Comparison of ENCODE assay signal across 34 cellular contexts in genomic region chr14:71096947-71097346, GRCh38.
"Had no signal": no experiment of that assay in that cellular context is flagged by ENCODE, and none has a peak within 500 bp of the region (broad histone marks: within the 10 kb centered on the region; RNA-seq: fewer than 3 reads in every experiment).

No MANE protein-coding gene starts in this region.

- H3K27me3 Mint-ChIP-seq: activated CD4-positive, alpha-beta memory T cell treated with anti-CD3 and anti-CD28 coated beads for 36 hours; activated CD4-positive, alpha-beta T cell treated with anti-CD3 and anti-CD28 coated beads for 36 hours; activated CD4-positive, alpha-beta T cell treated with anti-CD3 and anti-CD28 coated beads, Interleukin-2, amount 10 ng/mL, durations not matched to agents 24 days and 14 days; activated CD8-positive, alpha-beta memory T cell treated with anti-CD3 and anti-CD28 coated beads, Interleukin-2, amount 10 ng/mL, durations not matched to agents 7 days and 5 days; activated naive CD4-positive, alpha-beta T cell treated with anti-CD3 and anti-CD28 coated beads, Interleukin-2, amount 10 ng/mL, durations not matched to agents 7 days and 5 days; activated naive CD8-positive, alpha-beta T cell treated with anti-CD3 and anti-CD28 coated beads, Interleukin-2, amount 10 ng/mL, durations not matched to agents 7 days and 5 days; brain; dendritic cell treated with granulocyte-macrophage colony-stimulating factor and Interleukin-4, amounts not matched to agents 40 ng/mL and 50 ng/mL, for 4 days; T-helper 17 cell had no signal

- H3K4me1 Mint-ChIP-seq: activated naive CD4-positive, alpha-beta T cell treated with anti-CD3 and anti-CD28 coated beads, Interleukin-2, amount 10 ng/mL, durations not matched to agents 7 days and 5 days; brain had no signal

- H3K27ac ChIP-seq: ascending aorta, breast epithelium, cardiac muscle cell, coronary artery, dorsolateral prefrontal cortex, esophagus squamous epithelium, gastroesophageal sphincter, heart right ventricle, hepatocyte had no signal

- H3K4me1 ChIP-seq: ascending aorta, breast epithelium, esophagus squamous epithelium, gastroesophageal sphincter, heart right ventricle had no signal

- H3K4me3 Mint-ChIP-seq: activated CD4-positive, alpha-beta memory T cell treated with anti-CD3 and anti-CD28 coated beads for 36 hours; activated CD4-positive, alpha-beta T cell treated with anti-CD3 and anti-CD28 coated beads for 36 hours; activated CD4-positive, alpha-beta T cell treated with anti-CD3 and anti-CD28 coated beads, Interleukin-2, amount 10 ng/mL, durations not matched to agents 24 days and 14 days; activated CD8-positive, alpha-beta memory T cell treated with anti-CD3 and anti-CD28 coated beads, Interleukin-2, amount 10 ng/mL, durations not matched to agents 7 days and 5 days; activated CD8-positive, alpha-beta T cell treated with anti-CD3 and anti-CD28 coated beads, Interleukin-2, amount 10 ng/mL, durations not matched to agents 7 days and 5 days; activated naive CD4-positive, alpha-beta T cell treated with anti-CD3 and anti-CD28 coated beads, Interleukin-2, amount 10 ng/mL, durations not matched to agents 7 days and 5 days; activated naive CD8-positive, alpha-beta T cell treated with anti-CD3 and anti-CD28 coated beads, Interleukin-2, amount 10 ng/mL, durations not matched to agents 7 days and 5 days; activated T-helper 1 cell treated with anti-CD3 and anti-CD28 coated beads, Interleukin-12 subunit alpha, Interleukin-12 subunit beta, Interleukin-2, Interleukin-4 antibody, amounts not matched to agents 30 ng/mL and 10 ng/mL and 1 ng/mL, durations not matched to agents 14 hours and 24 hours and 36 hours; brain; dendritic cell treated with granulocyte-macrophage colony-stimulating factor and Interleukin-4, amounts not matched to agents 40 ng/mL and 50 ng/mL, for 4 days; T-helper 17 cell; T-helper 2 cell treated with Interferon-gamma antibody and Interleukin-4, amounts not matched to agents 5 μg/mL and 100 μg/mL, for 36 hours had no signal

- H3K36me3 ChIP-seq: breast epithelium had no signal

- DNase-seq: activated CD4-positive, alpha-beta memory T cell treated with anti-CD3 and anti-CD28 coated beads for 36 hours; activated CD4-positive, alpha-beta T cell treated with anti-CD3 and anti-CD28 coated beads for 36 hours; activated CD4-positive, alpha-beta T cell treated with anti-CD3 and anti-CD28 coated beads, Interleukin-2, amount 10 ng/mL, durations not matched to agents 24 days and 14 days; activated CD4-positive, CD25-positive, alpha-beta regulatory T cell; activated CD4-positive, CD25-positive, alpha-beta regulatory T cell treated with anti-CD3 and anti-CD28 coated beads, Interleukin-2, amount 50 U/mL, for 72 hours; activated CD8-positive, alpha-beta memory T cell treated with anti-CD3 and anti-CD28 coated beads, Interleukin-2, amount 10 ng/mL, durations not matched to agents 7 days and 5 days; activated CD8-positive, alpha-beta memory T cell treated with anti-CD3 and anti-CD28 coated beads, Interleukin-2, amount 50 U/mL, for 4 hours; activated CD8-positive, alpha-beta T cell treated with anti-CD3 and anti-CD28 coated beads, Interleukin-2, amount 10 ng/mL, durations not matched to agents 7 days and 5 days; activated gamma-delta T cell; activated naive CD4-positive, alpha-beta T cell; activated naive CD4-positive, alpha-beta T cell treated with anti-CD3 and anti-CD28 coated beads, Interleukin-2, amount 10 ng/mL, durations not matched to agents 7 days and 5 days; activated naive CD8-positive, alpha-beta T cell treated with anti-CD3 and anti-CD28 coated beads, Interleukin-2, amount 10 ng/mL, durations not matched to agents 7 days and 5 days; activated T-cell treated with anti-CD3 and anti-CD28 coated beads, Interleukin-2, amount 50 U/mL, for 1 hour; activated T-cell treated with anti-CD3 and anti-CD28 coated beads, Interleukin-2, amount 50 U/mL, for 48 hours; central memory CD4-positive, alpha-beta T cell; dorsolateral prefrontal cortex; effector memory CD4-positive, alpha-beta T cell; erythroblast; esophagus squamous epithelium; foreskin melanocyte; heart right ventricle; T-helper 17 cell; T1000 had no signal

- H3K4me3 ChIP-seq: ascending aorta, breast epithelium, cardiac muscle cell, coronary artery, dorsolateral prefrontal cortex, esophagus squamous epithelium, gastroesophageal sphincter, heart right ventricle, hepatocyte had no signal

- H3K27me3 ChIP-seq: ascending aorta, breast epithelium, cardiac muscle cell, dorsolateral prefrontal cortex, esophagus squamous epithelium, gastroesophageal sphincter, heart right ventricle, hepatocyte had no signal

- H3K27ac Mint-ChIP-seq: activated CD4-positive, alpha-beta memory T cell treated with anti-CD3 and anti-CD28 coated beads for 36 hours; activated CD4-positive, alpha-beta T cell treated with anti-CD3 and anti-CD28 coated beads, Interleukin-2, amount 10 ng/mL, durations not matched to agents 24 days and 14 days; activated CD8-positive, alpha-beta memory T cell treated with anti-CD3 and anti-CD28 coated beads, Interleukin-2, amount 10 ng/mL, durations not matched to agents 7 days and 5 days; activated CD8-positive, alpha-beta T cell treated with anti-CD3 and anti-CD28 coated beads, Interleukin-2, amount 10 ng/mL, durations not matched to agents 7 days and 5 days; activated naive CD4-positive, alpha-beta T cell treated with anti-CD3 and anti-CD28 coated beads, Interleukin-2, amount 10 ng/mL, durations not matched to agents 7 days and 5 days; activated naive CD8-positive, alpha-beta T cell treated with anti-CD3 and anti-CD28 coated beads, Interleukin-2, amount 10 ng/mL, durations not matched to agents 7 days and 5 days; activated T-helper 1 cell treated with anti-CD3 and anti-CD28 coated beads, Interleukin-12 subunit alpha, Interleukin-12 subunit beta, Interleukin-2, Interleukin-4 antibody, amounts not matched to agents 30 ng/mL and 10 ng/mL and 1 ng/mL, durations not matched to agents 14 hours and 24 hours and 36 hours; brain; dendritic cell treated with granulocyte-macrophage colony-stimulating factor and Interleukin-4, amounts not matched to agents 40 ng/mL and 50 ng/mL, for 4 days; T-helper 2 cell treated with Interferon-gamma antibody and Interleukin-4, amounts not matched to agents 5 μg/mL and 100 μg/mL, for 36 hours had no signal

- ATAC-seq: activated CD4-positive, alpha-beta T cell treated with anti-CD3 and anti-CD28 coated beads for 36 hours; activated CD8-positive, alpha-beta memory T cell treated with anti-CD3 and anti-CD28 coated beads, Interleukin-2, amount 10 ng/mL, durations not matched to agents 7 days and 5 days; activated CD8-positive, alpha-beta T cell treated with anti-CD3 and anti-CD28 coated beads, Interleukin-2, amount 10 ng/mL, durations not matched to agents 7 days and 5 days; activated naive CD4-positive, alpha-beta T cell treated with anti-CD3 and anti-CD28 coated beads, Interleukin-2, amount 50 U/mL, for 72 hours; gastroesophageal sphincter; heart right ventricle; T-helper 17 cell had no signal

- H3K9me3 Mint-ChIP-seq: dendritic cell treated with granulocyte-macrophage colony-stimulating factor and Interleukin-4, amounts not matched to agents 40 ng/mL and 50 ng/mL, for 4 days had no signal

- H3K9me3 ChIP-seq: ascending aorta, gastroesophageal sphincter had no signal
